Comparison of ENCODE assay signal across 13 cellular contexts in genomic region chr2:96345868-96346452, GRCh38. TPM values are rescaled to one million over a fixed set of nuclear protein-coding genes. Genes with fewer than 3 reads are reported as not detected.
DNase-seq lines count a peak whose midpoint lies in the region; ATAC-seq and TF ChIP-seq lines count a peak whose summit lies in the region.
"Had no signal": no experiment of that assay in that cellular context is flagged by ENCODE, and none has a peak within 500 bp of the region (broad histone marks: within the 10 kb centered on the region; RNA-seq: fewer than 3 reads in every experiment).

No MANE protein-coding gene starts in this region.

- H3K4me1 ChIP-seq in CD8-positive, alpha-beta memory T cell (ENCODE audit: insufficient read depth, low read length), result peaks cover 45% of the 10 kb centered on the region
- no peaks in the 10 kb centered on the region for H3K4me1 ChIP-seq in mucosa of descending colon (ENCODE audit: low read depth)

- intact Hi-C loops in activated T-helper 2 cell treated with anti-CD3 and anti-CD28 coated beads, Interferon-gamma antibody, Interleukin-2, Interleukin-4, amounts not matched to agents 10 μg/mL and 5 μg/mL and 100 μg/mL, durations not matched to agents 14 hours and 24 hours and 36 hours (cut with micrococcal nuclease), result loop anchor here (2.0 to 10.0 kb wide), 2 partner anchors 193 to 249 kb away; no protein-coding TSS in a partner anchor
- intact Hi-C loops in mucosa of descending colon (cut with DNase I, micrococcal nuclease), result no loop called here

- H3K4me3 ChIP-seq in CD8-positive, alpha-beta memory T cell (ENCODE audit: low read length), result no peak overlapping the region
- H3K4me3 ChIP-seq in mucosa of descending colon, result no peak overlapping the region
- H3K4me3 ChIP-seq: GM23338 had no signal

- peaks cover 31% of the 10 kb centered on the region for H3K4me1 Mint-ChIP-seq in T-helper 1 cell treated with Interleukin-12 subunit alpha and Interleukin-12 subunit beta and Interleukin-4 antibody, amounts not matched to agents 30 μg/mL and 1 μg/mL, for 36 hours (ENCODE audit: low read depth)
- H3K4me1 Mint-ChIP-seq in CD8-positive, alpha-beta memory T cell, result peaks cover 48 to 54% (median 53%) of the 10 kb centered on the region in 3 donors
- H3K4me1 Mint-ChIP-seq in activated T-helper 2 cell treated with anti-CD3 and anti-CD28 coated beads, Interferon-gamma antibody, Interleukin-2, Interleukin-4, amounts not matched to agents 10 μg/mL and 5 μg/mL and 100 μg/mL, durations not matched to agents 14 hours and 24 hours and 36 hours (ENCODE audit: low read depth), result peaks cover 60% of the 10 kb centered on the region
- peaks cover 64% of the 10 kb centered on the region for H3K4me1 Mint-ChIP-seq in stimulated activated effector memory CD8-positive, alpha-beta T cell treated with anti-CD3 and anti-CD28 coated beads, Interleukin-12 subunit alpha, Interleukin-12 subunit beta, amount 100 ng/mL, for 72 hours
- H3K4me1 Mint-ChIP-seq: GM23338 had no signal

- H3K4me3 Mint-ChIP-seq in T-helper 1 cell treated with Interleukin-12 subunit alpha and Interleukin-12 subunit beta and Interleukin-4 antibody, amounts not matched to agents 30 μg/mL and 1 μg/mL, for 36 hours, result no peak overlapping the region
- H3K4me3 Mint-ChIP-seq in CD8-positive, alpha-beta memory T cell, result no peak overlapping the region
- H3K4me3 Mint-ChIP-seq in activated T-helper 2 cell treated with anti-CD3 and anti-CD28 coated beads, Interferon-gamma antibody, Interleukin-2, Interleukin-4, amounts not matched to agents 10 μg/mL and 5 μg/mL and 100 μg/mL, durations not matched to agents 14 hours and 24 hours and 36 hours (ENCODE audit: low read depth), result no peak overlapping the region
- no peak overlapping the region for H3K4me3 Mint-ChIP-seq in stimulated activated effector memory CD8-positive, alpha-beta T cell treated with anti-CD3 and anti-CD28 coated beads, Interleukin-12 subunit alpha, Interleukin-12 subunit beta, amount 100 ng/mL, for 72 hours
- H3K4me3 Mint-ChIP-seq: GM23338 had no signal

- peak overlapping the region; percentile 18 for H3K27ac Mint-ChIP-seq in T-helper 1 cell treated with Interleukin-12 subunit alpha and Interleukin-12 subunit beta and Interleukin-4 antibody, amounts not matched to agents 30 μg/mL and 1 μg/mL, for 36 hours
- peak overlapping the region; percentile 84 to 99 (median 90) for H3K27ac Mint-ChIP-seq in CD8-positive, alpha-beta memory T cell
- peak overlapping the region; percentile 44 for H3K27ac Mint-ChIP-seq in activated T-helper 2 cell treated with anti-CD3 and anti-CD28 coated beads, Interferon-gamma antibody, Interleukin-2, Interleukin-4, amounts not matched to agents 10 μg/mL and 5 μg/mL and 100 μg/mL, durations not matched to agents 14 hours and 24 hours and 36 hours
- peak overlapping the region; percentile 18 for H3K27ac Mint-ChIP-seq in stimulated activated effector memory CD8-positive, alpha-beta T cell treated with anti-CD3 and anti-CD28 coated beads, Interleukin-12 subunit alpha, Interleukin-12 subunit beta, amount 100 ng/mL, for 72 hours
- H3K27ac Mint-ChIP-seq: GM23338 had no signal

- DNase-seq in T-helper 1 cell (no peak), NCI-H2171 (lab: John Stamatoyannopoulos, UW) (no peak), mucosa of descending colon (no peak), OCI-M1 (lab: John Stamatoyannopoulos, UW) (no peak)
- no peak for DNase-seq in CD8-positive, alpha-beta memory T cell
- no peak for DNase-seq in activated T-helper 2 cell treated with anti-CD3 and anti-CD28 coated beads, Interferon-gamma antibody, Interleukin-2, Interleukin-4, amounts not matched to agents 10 μg/mL and 5 μg/mL and 100 μg/mL, durations not matched to agents 14 hours and 24 hours and 36 hours (ENCODE audit: low spot score)
- no peak for DNase-seq in stimulated activated effector memory CD8-positive, alpha-beta T cell treated with anti-CD3 and anti-CD28 coated beads, Interleukin-12 subunit alpha, Interleukin-12 subunit beta, amount 100 ng/mL, for 72 hours (ENCODE audit: low spot score in 2 of 2)
- DNase-seq: KG1, NCI-H1436 treated with DMSO at 0.1 percent for 48 hours, NCI-H2029 treated with DMSO at 0.1 percent for 48 hours had no signal

- no peaks in the 10 kb centered on the region for H3K27me3 Mint-ChIP-seq in T-helper 1 cell treated with Interleukin-12 subunit alpha and Interleukin-12 subunit beta and Interleukin-4 antibody, amounts not matched to agents 30 μg/mL and 1 μg/mL, for 36 hours (ENCODE audit: low read depth)
- H3K27me3 Mint-ChIP-seq in CD8-positive, alpha-beta memory T cell, result no peaks in the 10 kb centered on the region
- H3K27me3 Mint-ChIP-seq in activated T-helper 2 cell treated with anti-CD3 and anti-CD28 coated beads, Interferon-gamma antibody, Interleukin-2, Interleukin-4, amounts not matched to agents 10 μg/mL and 5 μg/mL and 100 μg/mL, durations not matched to agents 14 hours and 24 hours and 36 hours (ENCODE audit: low read depth), result no peaks in the 10 kb centered on the region

- H3K36me3 ChIP-seq in CD8-positive, alpha-beta memory T cell (ENCODE audit: insufficient read depth, low read length), result no peaks in the 10 kb centered on the region
- H3K36me3 ChIP-seq in mucosa of descending colon (ENCODE audit: low read depth), result no peaks in the 10 kb centered on the region

- no peak for ATAC-seq in stimulated activated effector memory CD8-positive, alpha-beta T cell treated with anti-CD3 and anti-CD28 coated beads, Interleukin-12 subunit alpha, Interleukin-12 subunit beta, amount 100 ng/mL, for 72 hours
- ATAC-seq in mucosa of descending colon, result no peak

- POLR2A ChIA-PET in CD8-positive, alpha-beta memory T cell (lab: Charles Lee), result interaction anchor here (0.6 to 2.6 kb wide), 4 partner anchors 20 to 186 kb away, joined by 3 to 22 read pairs (median 5); partner anchors contain the start of gene SNRNP200

- no peaks in the 10 kb centered on the region for H3K9me3 ChIP-seq in CD8-positive, alpha-beta memory T cell (ENCODE audit: low read length)
- no peaks in the 10 kb centered on the region for H3K9me3 ChIP-seq in mucosa of descending colon

- H3K9me3 Mint-ChIP-seq in T-helper 1 cell treated with Interleukin-12 subunit alpha and Interleukin-12 subunit beta and Interleukin-4 antibody, amounts not matched to agents 30 μg/mL and 1 μg/mL, for 36 hours, result no peaks in the 10 kb centered on the region
- H3K9me3 Mint-ChIP-seq in CD8-positive, alpha-beta memory T cell, result no peaks in the 10 kb centered on the region
- H3K9me3 Mint-ChIP-seq in activated T-helper 2 cell treated with anti-CD3 and anti-CD28 coated beads, Interferon-gamma antibody, Interleukin-2, Interleukin-4, amounts not matched to agents 10 μg/mL and 5 μg/mL and 100 μg/mL, durations not matched to agents 14 hours and 24 hours and 36 hours, result no peaks in the 10 kb centered on the region
- H3K9me3 Mint-ChIP-seq in stimulated activated effector memory CD8-positive, alpha-beta T cell treated with anti-CD3 and anti-CD28 coated beads, Interleukin-12 subunit alpha, Interleukin-12 subunit beta, amount 100 ng/mL, for 72 hours, result no peaks in the 10 kb centered on the region
- H3K9me3 Mint-ChIP-seq: GM23338 had no signal

- H3K27ac ChIP-seq in CD8-positive, alpha-beta memory T cell (ENCODE audit: low read depth, low read length), result no peak overlapping the region
- H3K27ac ChIP-seq: 22Rv1 had no signal

- H3K27me3 ChIP-seq in CD8-positive, alpha-beta memory T cell (ENCODE audit: insufficient read depth, low read length, poor library complexity, severe bottlenecking), result no peaks in the 10 kb centered on the region

- no peak for TF ChIP-seq CTCF in mucosa of descending colon (IDR thresholded peaks at IDR 0.05)

- CTCF ChIA-PET in CD8-positive, alpha-beta memory T cell (lab: Charles Lee), result interaction anchor here (0.7 to 7.3 kb wide), 16 partner anchors 10 to 163 kb away, joined by 3 to 58 read pairs (median 4); partner anchors contain the start of genes ITPRIPL1, NCAPH and SNRNP200

- H3K36me3 Mint-ChIP-seq in T-helper 1 cell treated with Interleukin-12 subunit alpha and Interleukin-12 subunit beta and Interleukin-4 antibody, amounts not matched to agents 30 μg/mL and 1 μg/mL, for 36 hours (ENCODE audit: low read depth), result peaks cover 62% of the 10 kb centered on the region
- peaks cover 0 to 10% (median 2%) of the 10 kb centered on the region in 3 donors for H3K36me3 Mint-ChIP-seq in CD8-positive, alpha-beta memory T cell
- H3K36me3 Mint-ChIP-seq in activated T-helper 2 cell treated with anti-CD3 and anti-CD28 coated beads, Interferon-gamma antibody, Interleukin-2, Interleukin-4, amounts not matched to agents 10 μg/mL and 5 μg/mL and 100 μg/mL, durations not matched to agents 14 hours and 24 hours and 36 hours (ENCODE audit: low read depth), result peaks cover 88% of the 10 kb centered on the region
- peaks cover 98% of the 10 kb centered on the region for H3K36me3 Mint-ChIP-seq in stimulated activated effector memory CD8-positive, alpha-beta T cell treated with anti-CD3 and anti-CD28 coated beads, Interleukin-12 subunit alpha, Interleukin-12 subunit beta, amount 100 ng/mL, for 72 hours

RNA-seq across cellular contexts. Expression of gene NCAPH, which starts 10.4 kb away (rescaled TPM):
- 10 to 100 TPM; 59.5 to 65.6 TPM for total RNA-seq in CD8-positive, alpha-beta memory T cell
- 1.3 TPM for polyA plus RNA-seq in CD8-positive, alpha-beta memory T cell
- total RNA-seq in activated T-helper 2 cell treated with anti-CD3 and anti-CD28 coated beads, Interferon-gamma antibody, Interleukin-2, Interleukin-4, amounts not matched to agents 10 μg/mL and 5 μg/mL and 100 μg/mL, durations not matched to agents 14 hours and 24 hours and 36 hours, result 62.1 and 63.3 TPM in 2 replicates
- total RNA-seq in mucosa of descending colon, result 10 to 100 TPM in 1 of 3 donors, 1 to 10 TPM in 2; 2.8 to 13.4 (median 4.6) TPM

RNA-seq across cellular contexts. Expression of gene ITPRIPL1, which starts 20.8 kb away (rescaled TPM):
- 10 to 100 TPM; 55.5 to 58.3 TPM for total RNA-seq in CD8-positive, alpha-beta memory T cell
- polyA plus RNA-seq in CD8-positive, alpha-beta memory T cell, result 17.5 TPM
- 44.8 and 45.0 TPM in 2 replicates for total RNA-seq in activated T-helper 2 cell treated with anti-CD3 and anti-CD28 coated beads, Interferon-gamma antibody, Interleukin-2, Interleukin-4, amounts not matched to agents 10 μg/mL and 5 μg/mL and 100 μg/mL, durations not matched to agents 14 hours and 24 hours and 36 hours
- 1 to 10 TPM in 2 of 3 donors, under 1 TPM in 1; 0.43 to 1.4 (median 1.3) TPM for total RNA-seq in mucosa of descending colon

RNA-seq across cellular contexts. Expression of gene SNRNP200, which starts 40.6 kb away (rescaled TPM):
- 100 to 1,000 TPM; 203 to 206 TPM for total RNA-seq in CD8-positive, alpha-beta memory T cell
- polyA plus RNA-seq in CD8-positive, alpha-beta memory T cell, result 108 TPM
- total RNA-seq in activated T-helper 2 cell treated with anti-CD3 and anti-CD28 coated beads, Interferon-gamma antibody, Interleukin-2, Interleukin-4, amounts not matched to agents 10 μg/mL and 5 μg/mL and 100 μg/mL, durations not matched to agents 14 hours and 24 hours and 36 hours, result 191 TPM in 2 replicates
- total RNA-seq in mucosa of descending colon, result 100 to 1,000 TPM in 2 of 3 donors, 10 to 100 TPM in 1; 95.8 to 113 (median 106) TPM

Comparison
In these comparisons a context has a peak if more than half of its experiments do, and no peak if none do; other contexts are left out.
1. H3K27ac Mint-ChIP-seq: peak in every context shown above with its lines; median percentile 90 in CD8-positive, alpha-beta memory T cell; 44 in activated T-helper 2 cell treated with anti-CD3 and anti-CD28 coated beads, Interferon-gamma antibody, Interleukin-2, Interleukin-4, amounts not matched to agents 10 μg/mL and 5 μg/mL and 100 μg/mL, durations not matched to agents 14 hours and 24 hours and 36 hours; 18 in T-helper 1 cell treated with Interleukin-12 subunit alpha and Interleukin-12 subunit beta and Interleukin-4 antibody, amounts not matched to agents 30 μg/mL and 1 μg/mL, for 36 hours; 18 in stimulated activated effector memory CD8-positive, alpha-beta T cell treated with anti-CD3 and anti-CD28 coated beads, Interleukin-12 subunit alpha, Interleukin-12 subunit beta, amount 100 ng/mL, for 72 hours.
2. RNA of gene ITPRIPL1, which starts 20.8 kb away (total RNA-seq): 55.5 to 58.3 TPM in CD8-positive, alpha-beta memory T cell and 44.8 to 45.0 TPM in activated T-helper 2 cell treated with anti-CD3 and anti-CD28 coated beads, Interferon-gamma antibody, Interleukin-2, Interleukin-4, amounts not matched to agents 10 μg/mL and 5 μg/mL and 100 μg/mL, durations not matched to agents 14 hours and 24 hours and 36 hours; 0.43 to 1.4 TPM in mucosa of descending colon; every median in the first group is over 10 times any median in the second.